Comparison of ENCODE assay signal across 19 cellular contexts in the genomic region with DNA sequence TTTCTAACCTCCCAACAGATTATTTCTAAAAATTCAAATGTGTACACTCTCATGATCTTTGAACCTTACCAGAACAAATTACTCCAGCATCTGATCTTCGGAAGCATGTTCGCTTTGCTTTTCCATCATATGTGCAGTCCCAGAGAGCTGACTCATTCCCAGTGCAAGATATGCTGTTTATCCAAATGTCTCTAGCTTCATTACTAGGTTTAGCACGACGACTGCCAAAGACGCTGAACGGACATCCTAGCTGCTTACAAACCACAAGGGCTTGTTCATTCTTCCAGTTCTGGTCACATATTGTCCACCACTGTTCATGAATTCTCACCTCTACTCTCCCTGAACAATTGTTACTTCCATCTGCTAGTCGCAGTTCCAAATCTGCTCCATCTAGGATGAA. TPM values are rescaled to one million over a fixed set of nuclear protein-coding genes. Genes with fewer than 3 reads are reported as not detected.
"Had no signal": no experiment of that assay in that cellular context is flagged by ENCODE, and none has a peak within 500 bp of the region (broad histone marks: within the 10 kb centered on the region; RNA-seq: fewer than 3 reads in every experiment).

No MANE protein-coding gene starts in this region.

- H3K9me3 ChIP-seq: breast epithelium, left lung, tibial artery, uterus had no signal

- H3K27ac ChIP-seq: breast epithelium, left lung, parathyroid adenoma, tibial artery, uterus had no signal

- DNase-seq: activated CD4-positive, alpha-beta T cell treated with anti-CD3 and anti-CD28 coated beads, Interleukin-2, amount 10 ng/mL, durations not matched to agents 7 days and 5 days; activated CD8-positive, alpha-beta memory T cell treated with anti-CD3 and anti-CD28 coated beads, Interleukin-2, amount 50 U/mL, for 48 hours; activated gamma-delta T cell treated with Interleukin-2 at 50 U/mL for 16 hours; activated naive CD8-positive, alpha-beta T cell treated with anti-CD3 and anti-CD28 coated beads for 36 hours; anterior cingulate cortex; cerebellar nuclear complex; effector memory CD8-positive, alpha-beta T cell; kidney; left lung; mammary epithelial cell; naive B cell; retina; stimulated activated CD4-positive, alpha-beta T cell treated with anti-CD3 and anti-CD28 coated beads, Interleukin-15, amount 100 ng/mL, for 24 hours; stimulated activated CD4-positive, alpha-beta T cell treated with anti-CD3 and anti-CD28 coated beads, Interleukin-4, amount 100 ng/mL, for 1 hour; stimulated activated naive B cell treated with anti-CD40 and anti-IgM and Interleukin-4, amounts not matched to agents 10 μg/mL and 1 μg/mL and 100 μg/mL, for 72 hours; tibial artery; uterus had no signal

- H3K4me1 ChIP-seq: breast epithelium, left lung, parathyroid adenoma, tibial artery, uterus had no signal

- H3K36me3 ChIP-seq: left lung, tibial artery, uterus had no signal

- H3K4me3 ChIP-seq: breast epithelium, left lung, tibial artery, uterus had no signal

- H3K27me3 ChIP-seq: breast epithelium, left lung, tibial artery, uterus had no signal

RNA-seq across cellular contexts. Expression of a gene that starts 40.5 kb away (rescaled TPM):
- total RNA-seq: activated CD4-positive, alpha-beta T cell treated with anti-CD3 and anti-CD28 coated beads, Interleukin-2, amount 10 ng/mL, durations not matched to agents 7 days and 5 days; activated naive CD8-positive, alpha-beta T cell treated with anti-CD3 and anti-CD28 coated beads for 36 hours had no signal
